ENCODE assay signal across 8 cellular contexts in the genomic region with DNA sequence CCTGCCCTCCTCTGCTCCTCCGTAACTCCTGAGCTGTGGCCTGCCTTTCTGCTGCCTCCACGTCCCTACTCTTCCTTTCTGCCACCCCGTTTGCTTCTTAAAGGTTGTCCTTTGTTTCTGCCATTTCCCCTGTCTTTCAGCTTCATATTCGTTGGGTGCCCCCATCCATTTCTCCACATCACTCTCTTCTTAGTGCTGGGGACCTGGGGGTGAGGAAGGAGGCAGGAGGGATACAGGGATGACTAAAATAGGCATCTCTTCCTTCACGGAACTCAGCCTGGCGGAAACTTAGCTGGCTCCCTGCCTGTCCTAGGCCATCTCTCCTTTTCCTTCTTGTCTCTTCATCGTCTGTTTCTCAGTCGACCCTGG.
DNase-seq lines count a peak whose midpoint lies in the region; ATAC-seq and TF ChIP-seq lines count a peak whose summit lies in the region.

No MANE protein-coding gene starts in this region.

- 35 to 44% (median 37%) methylated on average over 7 to 8 of the region's 8 CpGs for WGBS in stomach, 5 donors

- peak overlapping the region; percentile 75 for H3K4me3 Mint-ChIP-seq in T-helper 2 cell treated with Interferon-gamma antibody and Interleukin-4, amounts not matched to agents 5 μg/mL and 100 μg/mL, for 36 hours
- peak overlapping the region; percentile 72 for H3K4me3 Mint-ChIP-seq in activated naive CD8-positive, alpha-beta T cell treated with anti-CD3 and anti-CD28 coated beads for 36 hours

- peaks cover 7 to 17% of the 10 kb centered on the region in 2 donors for H3K4me1 ChIP-seq in left lung
- H3K4me1 ChIP-seq in stomach = peaks cover 8 to 26% (median 18%) of the 10 kb centered on the region in 4 donors

- H3K27ac ChIP-seq in left lung (no peak overlapping the region), stomach (no peak overlapping the region)

- peaks cover 54% of the 10 kb centered on the region for H3K27me3 Mint-ChIP-seq in T-helper 2 cell treated with Interferon-gamma antibody and Interleukin-4, amounts not matched to agents 5 μg/mL and 100 μg/mL, for 36 hours (ENCODE audit: low read depth)
- peaks cover 55% of the 10 kb centered on the region for H3K27me3 Mint-ChIP-seq in activated naive CD8-positive, alpha-beta T cell treated with anti-CD3 and anti-CD28 coated beads for 36 hours

- peaks cover 10% of the 10 kb centered on the region for H3K4me1 Mint-ChIP-seq in T-helper 2 cell treated with Interferon-gamma antibody and Interleukin-4, amounts not matched to agents 5 μg/mL and 100 μg/mL, for 36 hours (ENCODE audit: low read depth)
- H3K4me1 Mint-ChIP-seq in activated naive CD8-positive, alpha-beta T cell treated with anti-CD3 and anti-CD28 coated beads for 36 hours = peaks cover 9% of the 10 kb centered on the region

- in situ Hi-C loops in GM13977 (cut with MboI; ENCODE audit: low pct_unique_long_range_greater_than_20kb, low sequenced_read_pairs, unreplicated experiment) = no loop called here

- no peak for DNase-seq in T-helper 2 cell treated with Interferon-gamma antibody and Interleukin-4, amounts not matched to agents 5 μg/mL and 100 μg/mL, for 36 hours (ENCODE audit: low spot score)
- no peak for DNase-seq in T-helper 2 cell
- DNase-seq in activated naive CD8-positive, alpha-beta T cell treated with anti-CD3 and anti-CD28 coated beads for 36 hours = no peak
- no peak for DNase-seq in left lung
- DNase-seq in stomach = no peak
- DNase-seq in GM10266 (ENCODE audit: extremely low spot score) = no peak
- no peak for DNase-seq in GM13977 (ENCODE audit: low spot score)

- TF ChIP-seq EP300 in stomach (IDR thresholded peaks at IDR 0.05) = no peak

- no peaks in the 10 kb centered on the region for H3K36me3 Mint-ChIP-seq in T-helper 2 cell treated with Interferon-gamma antibody and Interleukin-4, amounts not matched to agents 5 μg/mL and 100 μg/mL, for 36 hours (ENCODE audit: low read depth)
- peaks cover 2% of the 10 kb centered on the region for H3K36me3 Mint-ChIP-seq in activated naive CD8-positive, alpha-beta T cell treated with anti-CD3 and anti-CD28 coated beads for 36 hours

- H3K4me3 ChIP-seq in left lung = peak overlapping the region; percentile 27 to 40
- H3K4me3 ChIP-seq in stomach = peak overlapping the region; percentile 35 to 55 (median 51)

- no peak overlapping the region for H3K27ac Mint-ChIP-seq in T-helper 2 cell treated with Interferon-gamma antibody and Interleukin-4, amounts not matched to agents 5 μg/mL and 100 μg/mL, for 36 hours
- no peak overlapping the region for H3K27ac Mint-ChIP-seq in activated naive CD8-positive, alpha-beta T cell treated with anti-CD3 and anti-CD28 coated beads for 36 hours

- no peak for TF ChIP-seq CTCF in left lung (IDR thresholded peaks at IDR 0.05)
- TF ChIP-seq CTCF in stomach (IDR thresholded peaks at IDR 0.05) = no peak
- TF ChIP-seq CTCF in GM10266 (IDR thresholded peaks at IDR 0.05; ENCODE audit: control insufficient read depth, insufficient read depth, low read depth, missing control alignments) = no peak
- TF ChIP-seq CTCF in GM13977 (IDR thresholded peaks at IDR 0.05; ENCODE audit: extremely low read depth, insufficient read depth, missing control alignments) = no peak

- intact Hi-C loops in left lung (cut with DNase I) (loop anchor here in 1 of 2 donors (10.0 kb wide), 1 partner anchor 129 kb away; no protein-coding TSS in a partner anchor), stomach (cut with DNase I; ENCODE audit: low total_unique reads) (loop anchor here (10.0 kb wide), 1 partner anchor 119 kb away; the partner anchor contains the start of gene KIRREL1)

- no peaks in the 10 kb centered on the region for H3K9me3 Mint-ChIP-seq in T-helper 2 cell treated with Interferon-gamma antibody and Interleukin-4, amounts not matched to agents 5 μg/mL and 100 μg/mL, for 36 hours
- peaks cover 3% of the 10 kb centered on the region for H3K9me3 Mint-ChIP-seq in activated naive CD8-positive, alpha-beta T cell treated with anti-CD3 and anti-CD28 coated beads for 36 hours

- H3K36me3 ChIP-seq in left lung (no peaks in the 10 kb centered on the region), stomach (no peaks in the 10 kb centered on the region)

- peaks cover 5 to 76% of the 10 kb centered on the region in 2 donors for H3K27me3 ChIP-seq in left lung
- peaks cover 0 to 59% (median 37%) of the 10 kb centered on the region in 3 donors for H3K27me3 ChIP-seq in stomach

- H3K9me3 ChIP-seq in left lung (no peaks in the 10 kb centered on the region), stomach (no peaks in the 10 kb centered on the region)

- no peak for ATAC-seq in left lung
- ATAC-seq in GM19023 (IDR thresholded peaks at IDR 0.05; ENCODE audit: unreplicated experiment) = no peak

- TF ChIP-seq POLR2A in stomach (IDR thresholded peaks at IDR 0.05) = no peak
